ENCODE assay signal across 26 cellular contexts in genomic region chr11:80523057-80523456, GRCh38.
"Had no signal": no experiment of that assay in that cellular context is flagged by ENCODE, and none has a peak within 500 bp of the region (broad histone marks: within the 10 kb centered on the region; RNA-seq: fewer than 3 reads in every experiment).

No MANE protein-coding gene starts in this region.

- H3K27me3 ChIP-seq: neural progenitor cell, ovary, right lobe of liver, sigmoid colon, suprapubic skin, testis, tibial artery, transverse colon, upper lobe of right lung, uterus had no signal

- H3K9me3 ChIP-seq: ovary, psoas muscle, right lobe of liver, sigmoid colon, suprapubic skin, testis, transverse colon, upper lobe of right lung, uterus had no signal

- H3K4me3 ChIP-seq: neural progenitor cell, ovary, psoas muscle, right lobe of liver, sigmoid colon, suprapubic skin, testis, tibial artery, transverse colon, upper lobe of right lung, uterus had no signal

- FAIRE-seq: small intestine had no signal

- DNase-seq: natural killer cell; occipital lobe; ovary; posterior cingulate gyrus; psoas muscle; right cardiac atrium; right lobe of liver; sigmoid colon; small intestine; stimulated activated CD4-positive, alpha-beta T cell treated with anti-CD3 and anti-CD28 coated beads, Interleukin-15, amount 100 ng/mL, for 24 hours; stimulated activated CD4-positive, alpha-beta T cell treated with anti-CD3 and anti-CD28 coated beads, Interleukin-2, amount 100 ng/mL, for 24 hours; stimulated activated CD4-positive, alpha-beta T cell treated with anti-CD3 and anti-CD28 coated beads, Interleukin-2, amount 100 ng/mL, for 48 hours; stimulated activated CD4-positive, alpha-beta T cell treated with anti-CD3 and anti-CD28 coated beads, Interleukin-4, amount 100 ng/mL, for 24 hours; stimulated activated naive B cell treated with anti-CD40 and anti-IgM and Interleukin-4, amounts not matched to agents 10 μg/mL and 1 μg/mL and 100 μg/mL, for 72 hours; stimulated activated naive CD8-positive, alpha-beta T cell treated with anti-CD3 and anti-CD28 coated beads, Interleukin-15, amount 100 ng/mL, for 72 hours; stimulated activated naive CD8-positive, alpha-beta T cell treated with anti-CD3 and anti-CD28 coated beads, Interleukin-15, Interleukin-2, amounts not matched to agents 100 U/mL and 50 U/mL, for 24 hours; substantia nigra; testis; tibial artery; transverse colon; upper lobe of right lung; uterus had no signal

- H3K36me3 ChIP-seq: neural progenitor cell, ovary, right lobe of liver, sigmoid colon, suprapubic skin, tibial artery, transverse colon, upper lobe of right lung, uterus had no signal

- ATAC-seq: natural killer cell; psoas muscle; right cardiac atrium; right lobe of liver; stimulated activated effector memory CD8-positive, alpha-beta T cell treated with anti-CD3 and anti-CD28 coated beads, Interleukin-12 subunit alpha, Interleukin-12 subunit beta, amount 100 ng/mL, for 72 hours; stimulated activated naive B cell treated with anti-CD40 and anti-IgM and Interleukin-4, amounts not matched to agents 10 μg/mL and 1 μg/mL and 100 μg/mL, for 72 hours; stimulated activated naive CD8-positive, alpha-beta T cell treated with anti-CD3 and anti-CD28 coated beads, Interleukin-15, amount 100 ng/mL, for 72 hours; stimulated activated naive CD8-positive, alpha-beta T cell treated with anti-CD3 and anti-CD28 coated beads, Interleukin-15, Interleukin-2, amounts not matched to agents 100 U/mL and 50 U/mL, for 24 hours; upper lobe of right lung had no signal

- H3K4me1 ChIP-seq: neural progenitor cell, parathyroid adenoma, psoas muscle, right lobe of liver, sigmoid colon, suprapubic skin, testis, tibial artery, upper lobe of right lung, uterus had no signal
